ENCODE assay signal across 8 cellular contexts in the genomic region with DNA sequence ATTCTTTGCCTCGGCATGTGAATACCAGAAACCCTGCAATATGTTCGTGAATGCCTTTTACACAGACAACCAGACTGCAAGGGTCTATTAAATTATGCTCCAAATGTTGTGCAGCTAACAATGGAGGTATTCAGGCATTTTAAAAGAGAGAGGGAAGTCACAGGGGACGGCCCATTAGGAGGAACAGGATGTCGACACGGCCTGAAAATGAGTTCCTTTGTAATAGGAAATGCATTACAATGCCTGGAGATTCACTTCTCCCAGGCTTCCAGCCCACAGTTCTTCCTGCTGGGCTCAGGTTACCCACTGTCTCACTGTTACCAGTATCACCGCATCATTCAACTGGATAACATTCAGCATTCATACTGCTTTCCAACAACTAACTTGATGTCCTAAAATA. TPM values are rescaled to one million over a fixed set of nuclear protein-coding genes. Genes with fewer than 3 reads are reported as not detected.
A peak's percentile ranks its signal among the peaks of the same experiment; 100 is the strongest.
DNase-seq lines count a peak whose midpoint lies in the region; ATAC-seq lines count a peak whose summit lies in the region.

No MANE protein-coding gene starts in this region.

- H3K27me3 ChIP-seq in NT2/D1 (ENCODE audit: insufficient read depth, insufficient read length): peaks cover 81% of the 10 kb centered on the region
- H3K27me3 ChIP-seq in duodenal mucosa (ENCODE audit: control insufficient read depth in 1 of 2, insufficient read depth in 2 of 2, low read length in 2 of 2): no peaks in the 10 kb centered on the region
- no peaks in the 10 kb centered on the region for H3K27me3 ChIP-seq in mononuclear cell (ENCODE audit: insufficient read depth, low read length)

- peak overlapping the region; percentile 93 for H3K27ac Mint-ChIP-seq in activated CD4-positive, alpha-beta T cell treated with anti-CD3 and anti-CD28 coated beads, Interleukin-2, amount 10 ng/mL, durations not matched to agents 24 days and 14 days

- peak overlapping the region; percentile 98 for H3K4me3 Mint-ChIP-seq in activated CD4-positive, alpha-beta T cell treated with anti-CD3 and anti-CD28 coated beads, Interleukin-2, amount 10 ng/mL, durations not matched to agents 24 days and 14 days

- H3K4me1 ChIP-seq in NT2/D1 (ENCODE audit: insufficient read depth, insufficient read length) (peaks cover 10% of the 10 kb centered on the region), duodenal mucosa (ENCODE audit: control insufficient read depth in 1 of 2, insufficient read depth in 2 of 2, low read length in 2 of 2) (peaks cover 43 to 45% of the 10 kb centered on the region in 2 donors), mononuclear cell (ENCODE audit: insufficient read depth, low read length) (peaks cover 83% of the 10 kb centered on the region)

- peak; percentile 70 for DNase-seq in activated CD4-positive, alpha-beta T cell treated with anti-CD3 and anti-CD28 coated beads, Interleukin-2, amount 10 ng/mL, durations not matched to agents 24 days and 14 days
- DNase-seq in activated CD4-positive, alpha-beta T cell treated with anti-CD3 and anti-CD28 coated beads for 1 hour: no peak
- DNase-seq in NT2/D1 (ENCODE audit: low read depth, low spot score) (peak; percentile 81), NCI-H1092 treated with DMSO at 0.1 percent for 48 hours (lab: John Stamatoyannopoulos, UW) (no peak)
- DNase-seq in stimulated activated CD4-positive, alpha-beta T cell treated with anti-CD3 and anti-CD28 coated beads, Interleukin-2, amount 100 ng/mL, for 24 hours: no peak

- H3K9me3 Mint-ChIP-seq in activated CD4-positive, alpha-beta T cell treated with anti-CD3 and anti-CD28 coated beads, Interleukin-2, amount 10 ng/mL, durations not matched to agents 24 days and 14 days: no peaks in the 10 kb centered on the region

- intact Hi-C loops in activated CD4-positive, alpha-beta T cell treated with anti-CD3 and anti-CD28 coated beads, Interleukin-2, amount 10 ng/mL, durations not matched to agents 24 days and 14 days (cut with micrococcal nuclease): loop anchor here (5.0 kb wide), 1 partner anchor 512 kb away; no protein-coding TSS in a partner anchor

- H3K4me1 Mint-ChIP-seq in activated CD4-positive, alpha-beta T cell treated with anti-CD3 and anti-CD28 coated beads, Interleukin-2, amount 10 ng/mL, durations not matched to agents 24 days and 14 days: peaks cover 53% of the 10 kb centered on the region

- H3K4me3 ChIP-seq in NT2/D1 (ENCODE audit: insufficient read length, low read depth) (no peak overlapping the region), duodenal mucosa (ENCODE audit: low read depth in 1 of 2, low read length in 2 of 2) (peak overlapping the region; percentile 94 to 96), mononuclear cell (ENCODE audit: low read length) (peak overlapping the region; percentile 90)

- H3K36me3 ChIP-seq in NT2/D1 (ENCODE audit: insufficient read depth, insufficient read length, low read length) (peaks cover 11% of the 10 kb centered on the region), duodenal mucosa (ENCODE audit: control insufficient read depth in 1 of 2, insufficient read depth in 2 of 2, low read length in 2 of 2) (peaks cover 10 to 12% of the 10 kb centered on the region in 2 donors)

- H3K27ac ChIP-seq in duodenal mucosa (ENCODE audit: low read depth, low read length): no peak overlapping the region

- H3K9me3 ChIP-seq in NT2/D1 (ENCODE audit: insufficient read depth, low read length) (no peaks in the 10 kb centered on the region), duodenal mucosa (ENCODE audit: control insufficient read depth in 1 of 2, low read length in 2 of 2) (no peaks in the 10 kb centered on the region), mononuclear cell (ENCODE audit: low read depth, low read length) (no peaks in the 10 kb centered on the region)

- H3K36me3 Mint-ChIP-seq in activated CD4-positive, alpha-beta T cell treated with anti-CD3 and anti-CD28 coated beads, Interleukin-2, amount 10 ng/mL, durations not matched to agents 24 days and 14 days (ENCODE audit: low read depth): peaks cover 51% of the 10 kb centered on the region

- H3K9ac ChIP-seq in NT2/D1 (ENCODE audit: insufficient read length, low read depth): no peak overlapping the region
- peak overlapping the region; percentile 80 to 85 for H3K9ac ChIP-seq in duodenal mucosa (ENCODE audit: low read depth in 1 of 2, low read length in 2 of 2)

- ATAC-seq in GM19023 (IDR thresholded peaks at IDR 0.05; ENCODE audit: unreplicated experiment): no peak

- H3K27me3 Mint-ChIP-seq in activated CD4-positive, alpha-beta T cell treated with anti-CD3 and anti-CD28 coated beads, Interleukin-2, amount 10 ng/mL, durations not matched to agents 24 days and 14 days: no peaks in the 10 kb centered on the region

RNA-seq across cellular contexts. Expression of a gene that starts 2.5 kb away (rescaled TPM):
- 95.5 and 96.7 TPM in 2 replicates for total RNA-seq in activated CD4-positive, alpha-beta T cell treated with anti-CD3 and anti-CD28 coated beads, Interleukin-2, amount 10 ng/mL, durations not matched to agents 24 days and 14 days
- 375 TPM for total RNA-seq in mononuclear cell

Comparison
In these comparisons a context has a peak if more than half of its experiments do, and no peak if none do; other contexts are left out.
1. DNase-seq: peak in activated CD4-positive, alpha-beta T cell treated with anti-CD3 and anti-CD28 coated beads, Interleukin-2, amount 10 ng/mL, durations not matched to agents 24 days and 14 days (single experiment) and NT2/D1 (single experiment); none in activated CD4-positive, alpha-beta T cell treated with anti-CD3 and anti-CD28 coated beads for 1 hour (single experiment), stimulated activated CD4-positive, alpha-beta T cell treated with anti-CD3 and anti-CD28 coated beads, Interleukin-2, amount 100 ng/mL, for 24 hours (0 of 2) and NCI-H1092 treated with DMSO at 0.1 percent for 48 hours (single experiment).